In genomic region chr3:39383190-39383912, GRCh38 we compare ENCODE assay signal across 1 cellular context.
TF ChIP-seq lines count a peak whose summit lies in the region.

SLC25A38 (plus strand) TSS chr3:39383370; CDS start chr3:39383725, 355 bp downstream.

TF ChIP-seq in HepG2, 621 proteins besides CTCF, POLR2A, EP300 and RAD21 (continued from another document and continues in another):
- 0 out of 2 replicates have a peak, but pooled peaks have one; percentile 26 for TF ChIP-seq NCOR1 (IDR thresholded peaks at IDR 0.05; ENCODE audit: borderline replicate concordance, low read length)
- TF ChIP-seq NFKB2 (CRISPR knock-in tag; IDR thresholded peaks at IDR 0.05; ENCODE audit: borderline replicate concordance), result 0 out of 2 replicates have a peak, but pooled peaks have one; percentile 26
- TF ChIP-seq MTF2 (CRISPR knock-in tag; IDR thresholded peaks at IDR 0.05; ENCODE audit: borderline replicate concordance), result no peak
- no peak for TF ChIP-seq ZBTB40 (IDR thresholded peaks at IDR 0.05)
- TF ChIP-seq ZBTB40 (CRISPR knock-in tag; IDR thresholded peaks at IDR 0.05), result peak; percentile 49; the same call in 1 of the 2 replicates
- TF ChIP-seq BORCS8-MEF2B (CRISPR knock-in tag; IDR thresholded peaks at IDR 0.05), result no peak
- no peak for TF ChIP-seq ZNF484 (CRISPR knock-in tag; IDR thresholded peaks at IDR 0.05; ENCODE audit: borderline replicate concordance, low read depth)
- TF ChIP-seq ZNF557 (CRISPR knock-in tag; IDR thresholded peaks at IDR 0.05), result 0 out of 2 replicates have a peak, but pooled peaks have one; percentile 36
- TF ChIP-seq POLR2AphosphoS5 (IDR thresholded peaks at IDR 0.05; ENCODE audit: low read depth, low read length), result peak; percentile 62
- TF ChIP-seq HMGA1 (CRISPR knock-in tag; conservative IDR thresholded peaks at IDR 0.05), result no peak
- no peak for TF ChIP-seq ZNF776 (CRISPR knock-in tag; IDR thresholded peaks at IDR 0.05)
- TF ChIP-seq ZBTB38 (CRISPR knock-in tag; IDR thresholded peaks at IDR 0.05), result no peak
- TF ChIP-seq HNF1B (CRISPR knock-in tag; IDR thresholded peaks at IDR 0.05), result 0 out of 2 replicates have a peak, but pooled peaks have one; percentile 54
- TF ChIP-seq KDM4B (CRISPR knock-in tag; IDR thresholded peaks at IDR 0.05), result no peak
- no peak for TF ChIP-seq PRMT3 (CRISPR knock-in tag; IDR thresholded peaks at IDR 0.05; ENCODE audit: borderline replicate concordance, low read depth)
- TF ChIP-seq ZNF766 (CRISPR knock-in tag; IDR thresholded peaks at IDR 0.05; ENCODE audit: borderline replicate concordance), result no peak
- TF ChIP-seq ARID3A (IDR thresholded peaks at IDR 0.05; ENCODE audit: low read depth, low read length), result no peak
- TF ChIP-seq POGZ (CRISPR knock-in tag; IDR thresholded peaks at IDR 0.05), result 0 out of 2 replicates have a peak, but pooled peaks have one; percentile 41
- TF ChIP-seq ZNF710 (CRISPR knock-in tag; IDR thresholded peaks at IDR 0.05; ENCODE audit: borderline replicate concordance), result 0 out of 2 replicates have a peak, but pooled peaks have one; percentile 29
- peak; percentile 62; the same call in 1 of the 2 replicates for TF ChIP-seq DMAP1 (CRISPR knock-in tag; IDR thresholded peaks at IDR 0.05)
- no peak for TF ChIP-seq ZNF451 (CRISPR knock-in tag; IDR thresholded peaks at IDR 0.05)
- peak; percentile 65; the same call in 1 of the 2 replicates for TF ChIP-seq ERF (CRISPR knock-in tag; IDR thresholded peaks at IDR 0.05)
- TF ChIP-seq RORA (CRISPR knock-in tag; IDR thresholded peaks at IDR 0.05), result no peak
- TF ChIP-seq UBTF (CRISPR knock-in tag; IDR thresholded peaks at IDR 0.05), result no peak
- TF ChIP-seq HBP1 (CRISPR knock-in tag; IDR thresholded peaks at IDR 0.05; ENCODE audit: low read depth), result peak; percentile 70; the same call in 1 of the 2 replicates
- TF ChIP-seq ZNF275 (CRISPR knock-in tag; IDR thresholded peaks at IDR 0.05; ENCODE audit: borderline replicate concordance), result no peak; the same call in 1 of the 2 replicates
- TF ChIP-seq ZNF605 (CRISPR knock-in tag; IDR thresholded peaks at IDR 0.05), result peak; percentile 72
- TF ChIP-seq ZNF331 (CRISPR knock-in tag; IDR thresholded peaks at IDR 0.05), result no peak
- TF ChIP-seq BCL6 (CRISPR knock-in tag; IDR thresholded peaks at IDR 0.05), result no peak
- TF ChIP-seq ZNF784 (CRISPR knock-in tag; IDR thresholded peaks at IDR 0.05; ENCODE audit: borderline replicate concordance), result no peak
- no peak for TF ChIP-seq FOXP4 (CRISPR knock-in tag; IDR thresholded peaks at IDR 0.05)
- no peak for TF ChIP-seq THAP8 (CRISPR knock-in tag; IDR thresholded peaks at IDR 0.05; ENCODE audit: borderline replicate concordance)
- TF ChIP-seq HNRNPK (IDR thresholded peaks at IDR 0.05; ENCODE audit: low read depth, low read length, poor library complexity, severe bottlenecking), result no peak
